ENCODE assay signal across 14 cellular contexts in the genomic region with DNA sequence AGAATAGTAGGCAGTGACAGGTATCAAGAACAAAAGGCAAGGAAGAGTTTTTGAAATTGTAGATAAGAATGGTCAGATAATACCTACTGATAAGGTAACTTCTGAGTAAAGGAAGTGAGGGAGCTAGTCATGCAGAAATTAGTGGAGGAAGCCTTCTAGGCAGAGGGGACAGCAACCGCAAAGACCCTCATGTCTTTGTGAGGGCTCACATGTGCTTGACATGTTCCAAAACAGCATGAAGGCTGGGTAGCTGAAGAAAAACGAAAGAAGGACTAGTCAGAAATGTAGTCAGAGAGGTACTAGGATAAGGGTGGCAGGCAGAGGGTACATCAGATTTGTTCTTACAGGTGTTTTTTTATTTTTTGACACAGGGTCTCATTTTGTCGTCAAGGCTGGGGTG. TPM values are rescaled to one million over a fixed set of nuclear protein-coding genes. Genes with fewer than 3 reads are reported as not detected.
A peak's percentile ranks its signal among the peaks of the same experiment; 100 is the strongest.
DNase-seq lines count a peak whose midpoint lies in the region; ATAC-seq, FAIRE-seq and TF ChIP-seq lines count a peak whose summit lies in the region.
"Had no signal": no experiment of that assay in that cellular context is flagged by ENCODE, and none has a peak within 500 bp of the region (broad histone marks: within the 10 kb centered on the region; RNA-seq: fewer than 3 reads in every experiment).

No MANE protein-coding gene starts in this region.

- TF ChIP-seq CTCF in spleen (IDR thresholded peaks at IDR 0.05 in 8 of 11, conservative IDR thresholded peaks at IDR 0.05 in 3 of 11), result no peak

- ATAC-seq in naive thymus-derived CD4-positive, alpha-beta T cell, result no peak
- no peak for ATAC-seq in GM18505 (IDR thresholded peaks at IDR 0.05; ENCODE audit: unreplicated experiment)
- ATAC-seq: A549 had no signal

- peak; percentile 69 for DNase-seq in activated CD4-positive, alpha-beta T cell treated with anti-CD3 and anti-CD28 coated beads, Interleukin-2, amount 10 ng/mL, durations not matched to agents 24 days and 14 days
- no peak for DNase-seq in activated CD4-positive, alpha-beta T cell treated with anti-CD3 and anti-CD28 coated beads, Interleukin-2, amount 50 U/mL, for 1 hour
- DNase-seq in GM19239 (ENCODE audit: insufficient read length, low spot score) (no peak), NCI-H2171 (lab: John Stamatoyannopoulos, UW) (no peak), spleen (no peak)
- DNase-seq in activated CD4-positive, alpha-beta memory T cell treated with anti-CD3 and anti-CD28 coated beads, Interleukin-2, amount 10 ng/mL, durations not matched to agents 7 days and 5 days, result no peak
- DNase-seq in naive thymus-derived CD4-positive, alpha-beta T cell, result peak in 3 of 9 donors; percentile 8 to 11 (median 8)
- DNase-seq: foreskin melanocyte, mammary epithelial cell, SHP77 treated with DMSO at 0.1 percent for 48 hours had no signal

- POLR2A ChIA-PET in activated CD4-positive, alpha-beta memory T cell treated with anti-CD3 and anti-CD28 coated beads, Interleukin-2, amount 10 ng/mL, durations not matched to agents 7 days and 5 days (lab: Charles Lee), result interaction anchor here (0.8 to 5.7 kb wide), 7 partner anchors 9 to 194 kb away, joined by 3 to 55 read pairs (median 4); partner anchors contain the start of genes IMP3 and MAN2C1
- POLR2A ChIA-PET in naive thymus-derived CD4-positive, alpha-beta T cell (lab: Charles Lee), result interaction anchor here (0.5 to 2.1 kb wide), 9 partner anchors 8 to 626 kb away, joined by 3 to 19 read pairs (median 4); partner anchors contain the start of gene IMP3

- intact Hi-C loops in activated CD4-positive, alpha-beta T cell treated with anti-CD3 and anti-CD28 coated beads, Interleukin-2, amount 10 ng/mL, durations not matched to agents 24 days and 14 days (cut with micrococcal nuclease), result no loop called here
- intact Hi-C loops in naive thymus-derived CD4-positive, alpha-beta T cell (cut with micrococcal nuclease), result no loop called here
- intact Hi-C loops in spleen (cut with DNase I; ENCODE audit: low total_unique reads), result no loop called here

- peak overlapping the region; percentile 40 for H3K27ac Mint-ChIP-seq in activated CD4-positive, alpha-beta T cell treated with anti-CD3 and anti-CD28 coated beads, Interleukin-2, amount 10 ng/mL, durations not matched to agents 24 days and 14 days
- peak overlapping the region; percentile 72 for H3K27ac Mint-ChIP-seq in activated CD4-positive, alpha-beta memory T cell treated with anti-CD3 and anti-CD28 coated beads, Interleukin-2, amount 10 ng/mL, durations not matched to agents 7 days and 5 days
- peak overlapping the region; percentile 5 to 85 (median 75) for H3K27ac Mint-ChIP-seq in naive thymus-derived CD4-positive, alpha-beta T cell

- H3K27ac ChIP-seq in naive thymus-derived CD4-positive, alpha-beta T cell (ENCODE audit: low read depth, low read length), result peak overlapping the region; percentile 49
- peak overlapping the region in 3 of 8 donors; percentile 10 to 58 (median 13) for H3K27ac ChIP-seq in spleen
- H3K27ac ChIP-seq: A549, cardiac muscle cell had no signal

- no peak overlapping the region for H3K4me3 ChIP-seq in naive thymus-derived CD4-positive, alpha-beta T cell (ENCODE audit: low read length)
- no peak overlapping the region for H3K4me3 ChIP-seq in spleen
- H3K4me3 ChIP-seq: A549, cardiac muscle cell, skin epidermis had no signal

- H3K9me3 Mint-ChIP-seq in activated CD4-positive, alpha-beta T cell treated with anti-CD3 and anti-CD28 coated beads, Interleukin-2, amount 10 ng/mL, durations not matched to agents 24 days and 14 days, result no peaks in the 10 kb centered on the region
- H3K9me3 Mint-ChIP-seq in activated CD4-positive, alpha-beta memory T cell treated with anti-CD3 and anti-CD28 coated beads, Interleukin-2, amount 10 ng/mL, durations not matched to agents 7 days and 5 days, result no peaks in the 10 kb centered on the region
- H3K9me3 Mint-ChIP-seq in naive thymus-derived CD4-positive, alpha-beta T cell, result no peaks in the 10 kb centered on the region

- 51 to 74% (median 59%) methylated on average over 3 of the region's 3 CpGs for WGBS in spleen, 5 donors

- no peaks in the 10 kb centered on the region for H3K27me3 ChIP-seq in naive thymus-derived CD4-positive, alpha-beta T cell (ENCODE audit: control insufficient read depth in 2 of 2, insufficient read depth in 2 of 2, low read length in 2 of 2)
- no peaks in the 10 kb centered on the region for H3K27me3 ChIP-seq in spleen (replicated peaks in 1 of 7)
- H3K27me3 ChIP-seq: cardiac muscle cell had no signal

- TF ChIP-seq POLR2A in spleen (IDR thresholded peaks at IDR 0.05) (no peak), GM18505 (IDR thresholded peaks at IDR 0.05; ENCODE audit: borderline replicate concordance, extremely low read depth, insufficient read depth, insufficient read length) (no peak)

- no peaks in the 10 kb centered on the region for H3K27me3 Mint-ChIP-seq in activated CD4-positive, alpha-beta T cell treated with anti-CD3 and anti-CD28 coated beads, Interleukin-2, amount 10 ng/mL, durations not matched to agents 24 days and 14 days
- no peaks in the 10 kb centered on the region for H3K27me3 Mint-ChIP-seq in activated CD4-positive, alpha-beta memory T cell treated with anti-CD3 and anti-CD28 coated beads, Interleukin-2, amount 10 ng/mL, durations not matched to agents 7 days and 5 days
- peaks cover 0 to 2% (median 0%) of the 10 kb centered on the region in 5 donors for H3K27me3 Mint-ChIP-seq in naive thymus-derived CD4-positive, alpha-beta T cell

- no peaks in the 10 kb centered on the region for H3K9me3 ChIP-seq in naive thymus-derived CD4-positive, alpha-beta T cell (ENCODE audit: control insufficient read depth in 2 of 3, low read length in 3 of 3)
- H3K9me3 ChIP-seq in spleen, result no peaks in the 10 kb centered on the region
- H3K9me3 ChIP-seq: A549 had no signal

- H3K4me3 Mint-ChIP-seq in activated CD4-positive, alpha-beta T cell treated with anti-CD3 and anti-CD28 coated beads, Interleukin-2, amount 10 ng/mL, durations not matched to agents 24 days and 14 days, result peak overlapping the region; percentile 45
- H3K4me3 Mint-ChIP-seq in activated CD4-positive, alpha-beta memory T cell treated with anti-CD3 and anti-CD28 coated beads, Interleukin-2, amount 10 ng/mL, durations not matched to agents 7 days and 5 days, result no peak overlapping the region
- peak overlapping the region; percentile 9 to 77 (median 69) for H3K4me3 Mint-ChIP-seq in naive thymus-derived CD4-positive, alpha-beta T cell

- peaks cover 0 to 7% (median 0%) of the 10 kb centered on the region in 3 experiments for H3K36me3 ChIP-seq in naive thymus-derived CD4-positive, alpha-beta T cell (ENCODE audit: control insufficient read depth in 2 of 3, insufficient read depth in 3 of 3, low read length in 3 of 3)
- peaks cover 0 to 34% (median 5%) of the 10 kb centered on the region in 6 donors for H3K36me3 ChIP-seq in spleen

- peaks cover 36% of the 10 kb centered on the region for H3K4me1 Mint-ChIP-seq in activated CD4-positive, alpha-beta T cell treated with anti-CD3 and anti-CD28 coated beads, Interleukin-2, amount 10 ng/mL, durations not matched to agents 24 days and 14 days
- H3K4me1 Mint-ChIP-seq in activated CD4-positive, alpha-beta memory T cell treated with anti-CD3 and anti-CD28 coated beads, Interleukin-2, amount 10 ng/mL, durations not matched to agents 7 days and 5 days, result peaks cover 56% of the 10 kb centered on the region
- peaks cover 44 to 78% (median 60%) of the 10 kb centered on the region in 7 donors for H3K4me1 Mint-ChIP-seq in naive thymus-derived CD4-positive, alpha-beta T cell

- peaks cover 25% of the 10 kb centered on the region for H3K36me3 Mint-ChIP-seq in activated CD4-positive, alpha-beta T cell treated with anti-CD3 and anti-CD28 coated beads, Interleukin-2, amount 10 ng/mL, durations not matched to agents 24 days and 14 days (ENCODE audit: low read depth)
- H3K36me3 Mint-ChIP-seq in activated CD4-positive, alpha-beta memory T cell treated with anti-CD3 and anti-CD28 coated beads, Interleukin-2, amount 10 ng/mL, durations not matched to agents 7 days and 5 days (ENCODE audit: low read depth), result peaks cover 35% of the 10 kb centered on the region
- peaks cover 0 to 12% (median 8%) of the 10 kb centered on the region in 5 donors for H3K36me3 Mint-ChIP-seq in naive thymus-derived CD4-positive, alpha-beta T cell

- FAIRE-seq in GM19239 (lab: Jason Lieb, UNC), result peak; percentile 70
- FAIRE-seq: A549 had no signal

- CTCF ChIA-PET in activated CD4-positive, alpha-beta memory T cell treated with anti-CD3 and anti-CD28 coated beads, Interleukin-2, amount 10 ng/mL, durations not matched to agents 7 days and 5 days (lab: Charles Lee), result interaction anchor here (1.1 to 2.9 kb wide), 4 partner anchors 10 to 78 kb away, joined by 3 to 12 read pairs (median 5); partner anchors contain the start of gene MAN2C1
- CTCF ChIA-PET in naive thymus-derived CD4-positive, alpha-beta T cell (lab: Charles Lee), result interaction anchor here (0.6 to 1.2 kb wide), 2 partner anchors 245 to 717 kb away, joined by 3 to 4 read pairs; partner anchors contain the start of gene C15orf39

- peaks cover 27 to 41% of the 10 kb centered on the region in 2 donors for H3K4me1 ChIP-seq in naive thymus-derived CD4-positive, alpha-beta T cell (ENCODE audit: control insufficient read depth in 2 of 2, insufficient read depth in 2 of 2, low read length in 2 of 2)
- peaks cover 31 to 82% (median 60%) of the 10 kb centered on the region in 6 donors for H3K4me1 ChIP-seq in spleen

RNA-seq across cellular contexts. Expression of gene SIN3A, which starts 5.3 kb away (rescaled TPM):
- 92.2 and 102 TPM in 2 replicates for total RNA-seq in activated CD4-positive, alpha-beta T cell treated with anti-CD3 and anti-CD28 coated beads, Interleukin-2, amount 10 ng/mL, durations not matched to agents 24 days and 14 days
- 10 to 100 TPM; 95.8 to 96.1 TPM for total RNA-seq in activated CD4-positive, alpha-beta memory T cell treated with anti-CD3 and anti-CD28 coated beads, Interleukin-2, amount 10 ng/mL, durations not matched to agents 7 days and 5 days
- 100 to 1,000 TPM; 115 to 139 (median 130) TPM for total RNA-seq in naive thymus-derived CD4-positive, alpha-beta T cell
- 10 to 100 TPM; 18.0 to 22.2 TPM for polyA plus RNA-seq in naive thymus-derived CD4-positive, alpha-beta T cell
- 10 to 100 TPM; 64.5 to 90.2 (median 84.7) TPM for total RNA-seq in spleen
- polyA plus RNA-seq in spleen, result 10 to 100 TPM in 1 of 3 donors, 1 to 10 TPM in 2; 8.2 to 12.5 (median 8.4) TPM
